In the genomic region with DNA sequence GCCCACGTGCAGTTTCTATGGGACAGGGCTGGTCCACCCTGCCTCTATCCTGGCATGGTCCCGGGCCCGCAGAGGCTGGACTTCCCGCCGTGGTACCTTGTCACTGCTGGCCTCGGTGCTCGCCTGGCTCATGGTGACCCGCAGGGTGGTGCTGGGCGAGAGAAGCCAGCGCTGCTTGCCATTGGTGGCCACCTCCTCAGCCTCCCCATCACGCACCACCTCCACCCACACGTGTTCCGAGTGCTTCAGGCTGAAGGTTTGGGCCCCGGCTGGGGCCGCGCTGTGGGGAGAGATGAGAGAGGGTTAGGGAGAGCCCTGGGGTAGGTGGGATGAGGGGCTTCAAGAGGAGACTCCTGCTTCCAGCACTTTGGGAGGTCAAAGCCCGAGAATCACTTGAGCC, we compare ENCODE assay signal across 38 cellular contexts. TPM values are rescaled to one million over a fixed set of nuclear protein-coding genes. Genes with fewer than 3 reads are reported as not detected.
"Had no signal": no experiment of that assay in that cellular context is flagged by ENCODE, and none has a peak within 500 bp of the region (broad histone marks: within the 10 kb centered on the region; RNA-seq: fewer than 3 reads in every experiment).

No MANE protein-coding gene starts in this region.

- H3K36me3 Mint-ChIP-seq: activated CD8-positive, alpha-beta memory T cell treated with anti-CD3 and anti-CD28 coated beads, Interleukin-2, amount 10 ng/mL, durations not matched to agents 7 days and 5 days; activated naive CD4-positive, alpha-beta T cell treated with anti-CD3 and anti-CD28 coated beads, Interleukin-2, amount 50 U/mL, for 72 hours; activated naive CD8-positive, alpha-beta T cell treated with anti-CD3 and anti-CD28 coated beads for 36 hours had no signal

- ATAC-seq: activated CD8-positive, alpha-beta memory T cell treated with anti-CD3 and anti-CD28 coated beads, Interleukin-2, amount 10 ng/mL, durations not matched to agents 7 days and 5 days; activated CD8-positive, alpha-beta T cell treated with anti-CD3 and anti-CD28 coated beads, Interleukin-2, amount 10 ng/mL, durations not matched to agents 7 days and 5 days; activated naive CD4-positive, alpha-beta T cell treated with anti-CD3 and anti-CD28 coated beads, Interleukin-2, amount 50 U/mL, for 72 hours; activated T-cell treated with anti-CD3 and anti-CD28 coated beads, Interleukin-2, amount 50 U/mL, for 4 hours; activated T-cell treated with anti-CD3 and anti-CD28 coated beads, Interleukin-2, amount 50 U/mL, for 72 hours; activated T-helper 17 cell treated with anti-CD3 and anti-CD28 coated beads, Interleukin-2, amount 50 U/mL, for 72 hours; body of pancreas had no signal

- H3K4me3 Mint-ChIP-seq: activated B cell treated with CpG ODN at 0.5 μM for 24 hours; activated CD4-positive, alpha-beta memory T cell treated with anti-CD3 and anti-CD28 coated beads, Interleukin-2, amount 10 ng/mL, durations not matched to agents 7 days and 5 days; activated CD4-positive, alpha-beta T cell treated with anti-CD3 and anti-CD28 coated beads, Interleukin-2, amount 10 ng/mL, durations not matched to agents 24 days and 14 days; activated CD8-positive, alpha-beta memory T cell treated with anti-CD3 and anti-CD28 coated beads, Interleukin-2, amount 10 ng/mL, durations not matched to agents 7 days and 5 days; activated CD8-positive, alpha-beta T cell treated with anti-CD3 and anti-CD28 coated beads, Interleukin-2, amount 10 ng/mL, durations not matched to agents 7 days and 5 days; activated naive CD4-positive, alpha-beta T cell treated with anti-CD3 and anti-CD28 coated beads for 36 hours; activated naive CD8-positive, alpha-beta T cell treated with anti-CD3 and anti-CD28 coated beads for 36 hours; activated T-cell treated with anti-CD3 and anti-CD28 coated beads, Interleukin-2, amount 50 U/mL, for 4 hours; activated T-cell treated with anti-CD3 and anti-CD28 coated beads, Interleukin-2, amount 50 U/mL, for 72 hours; activated T-helper 1 cell treated with anti-CD3 and anti-CD28 coated beads, Interleukin-12 subunit alpha, Interleukin-12 subunit beta, Interleukin-2, Interleukin-4 antibody, amounts not matched to agents 30 ng/mL and 10 ng/mL and 1 ng/mL, durations not matched to agents 14 hours and 24 hours and 36 hours; activated T-helper 17 cell treated with anti-CD3 and anti-CD28 coated beads, Interleukin-2, amount 50 U/mL, for 72 hours; T-helper 1 cell treated with Interleukin-12 subunit alpha and Interleukin-12 subunit beta and Interleukin-4 antibody, amounts not matched to agents 30 μg/mL and 1 μg/mL, for 36 hours; T-helper 2 cell treated with Interferon-gamma antibody and Interleukin-4, amounts not matched to agents 5 μg/mL and 100 μg/mL, for 36 hours had no signal

- H3K27ac Mint-ChIP-seq: activated B cell treated with CpG ODN at 0.5 μM for 24 hours; activated CD4-positive, alpha-beta memory T cell treated with anti-CD3 and anti-CD28 coated beads, Interleukin-2, amount 10 ng/mL, durations not matched to agents 7 days and 5 days; activated CD4-positive, alpha-beta T cell treated with anti-CD3 and anti-CD28 coated beads, Interleukin-2, amount 10 ng/mL, durations not matched to agents 24 days and 14 days; activated CD8-positive, alpha-beta memory T cell treated with anti-CD3 and anti-CD28 coated beads, Interleukin-2, amount 10 ng/mL, durations not matched to agents 7 days and 5 days; activated CD8-positive, alpha-beta T cell treated with anti-CD3 and anti-CD28 coated beads, Interleukin-2, amount 10 ng/mL, durations not matched to agents 7 days and 5 days; activated naive CD4-positive, alpha-beta T cell treated with anti-CD3 and anti-CD28 coated beads for 36 hours; activated naive CD4-positive, alpha-beta T cell treated with anti-CD3 and anti-CD28 coated beads, Interleukin-2, amount 50 U/mL, for 72 hours; activated naive CD8-positive, alpha-beta T cell treated with anti-CD3 and anti-CD28 coated beads for 36 hours; activated T-cell treated with anti-CD3 and anti-CD28 coated beads, Interleukin-2, amount 50 U/mL, for 72 hours; activated T-helper 1 cell treated with anti-CD3 and anti-CD28 coated beads, Interleukin-12 subunit alpha, Interleukin-12 subunit beta, Interleukin-2, Interleukin-4 antibody, amounts not matched to agents 30 ng/mL and 10 ng/mL and 1 ng/mL, durations not matched to agents 14 hours and 24 hours and 36 hours; activated T-helper 17 cell treated with anti-CD3 and anti-CD28 coated beads, Interleukin-2, amount 50 U/mL, for 72 hours; T-helper 1 cell treated with Interleukin-12 subunit alpha and Interleukin-12 subunit beta and Interleukin-4 antibody, amounts not matched to agents 30 μg/mL and 1 μg/mL, for 36 hours; T-helper 2 cell treated with Interferon-gamma antibody and Interleukin-4, amounts not matched to agents 5 μg/mL and 100 μg/mL, for 36 hours had no signal

- H3K4me1 ChIP-seq: adrenal gland, body of pancreas, breast epithelium had no signal

- H3K9me3 ChIP-seq: adrenal gland, body of pancreas, breast epithelium had no signal

- H3K36me3 ChIP-seq: adrenal gland, brain microvascular endothelial cell, breast epithelium had no signal

- H3K9me3 Mint-ChIP-seq: activated B cell treated with CpG ODN at 0.5 μM for 24 hours; activated CD4-positive, alpha-beta memory T cell treated with anti-CD3 and anti-CD28 coated beads, Interleukin-2, amount 10 ng/mL, durations not matched to agents 7 days and 5 days; activated CD4-positive, alpha-beta T cell treated with anti-CD3 and anti-CD28 coated beads, Interleukin-2, amount 10 ng/mL, durations not matched to agents 24 days and 14 days; activated naive CD4-positive, alpha-beta T cell treated with anti-CD3 and anti-CD28 coated beads for 36 hours; activated naive CD4-positive, alpha-beta T cell treated with anti-CD3 and anti-CD28 coated beads, Interleukin-2, amount 50 U/mL, for 72 hours; activated naive CD8-positive, alpha-beta T cell treated with anti-CD3 and anti-CD28 coated beads for 36 hours; activated T-cell treated with anti-CD3 and anti-CD28 coated beads, Interleukin-2, amount 50 U/mL, for 4 hours; activated T-cell treated with anti-CD3 and anti-CD28 coated beads, Interleukin-2, amount 50 U/mL, for 72 hours; activated T-helper 1 cell treated with anti-CD3 and anti-CD28 coated beads, Interleukin-12 subunit alpha, Interleukin-12 subunit beta, Interleukin-2, Interleukin-4 antibody, amounts not matched to agents 30 ng/mL and 10 ng/mL and 1 ng/mL, durations not matched to agents 14 hours and 24 hours and 36 hours; activated T-helper 17 cell treated with anti-CD3 and anti-CD28 coated beads, Interleukin-2, amount 50 U/mL, for 72 hours; T-helper 1 cell treated with Interleukin-12 subunit alpha and Interleukin-12 subunit beta and Interleukin-4 antibody, amounts not matched to agents 30 μg/mL and 1 μg/mL, for 36 hours; T-helper 2 cell treated with Interferon-gamma antibody and Interleukin-4, amounts not matched to agents 5 μg/mL and 100 μg/mL, for 36 hours had no signal

- FAIRE-seq: astrocyte, TTC549 had no signal

- H3K27me3 ChIP-seq: body of pancreas, brain microvascular endothelial cell, breast epithelium had no signal

- H3K4me3 ChIP-seq: adrenal gland, body of pancreas, breast epithelium had no signal

- H3K4me1 Mint-ChIP-seq: activated B cell treated with CpG ODN at 0.5 μM for 24 hours; activated CD4-positive, alpha-beta memory T cell treated with anti-CD3 and anti-CD28 coated beads, Interleukin-2, amount 10 ng/mL, durations not matched to agents 7 days and 5 days; activated CD4-positive, alpha-beta T cell treated with anti-CD3 and anti-CD28 coated beads, Interleukin-2, amount 10 ng/mL, durations not matched to agents 24 days and 14 days; activated CD8-positive, alpha-beta memory T cell treated with anti-CD3 and anti-CD28 coated beads, Interleukin-2, amount 10 ng/mL, durations not matched to agents 7 days and 5 days; activated naive CD8-positive, alpha-beta T cell treated with anti-CD3 and anti-CD28 coated beads for 36 hours; activated T-helper 17 cell treated with anti-CD3 and anti-CD28 coated beads, Interleukin-2, amount 50 U/mL, for 72 hours had no signal

- DNase-seq: activated B cell treated with CpG ODN at 0.5 μM for 24 hours; activated CD4-positive, alpha-beta memory T cell treated with anti-CD3 and anti-CD28 coated beads, Interleukin-2, amount 10 ng/mL, durations not matched to agents 7 days and 5 days; activated CD4-positive, alpha-beta T cell treated with anti-CD3 and anti-CD28 coated beads for 4 hours; activated CD4-positive, alpha-beta T cell treated with anti-CD3 and anti-CD28 coated beads, Interleukin-2, amount 10 ng/mL, durations not matched to agents 24 days and 14 days; activated CD4-positive, alpha-beta T cell treated with anti-CD3 and anti-CD28 coated beads, Interleukin-2, amount 50 U/mL, for 1 hour; activated CD4-positive, alpha-beta T cell treated with anti-CD3 and anti-CD28 coated beads, Interleukin-2, amount 50 U/mL, for 4 hours; activated CD4-positive, CD25-positive, alpha-beta regulatory T cell treated with anti-CD3 and anti-CD28 coated beads, Interleukin-2, amount 50 U/mL, for 72 hours; activated CD8-positive, alpha-beta memory T cell treated with anti-CD3 and anti-CD28 coated beads for 24 hours; activated CD8-positive, alpha-beta memory T cell treated with anti-CD3 and anti-CD28 coated beads, Interleukin-2, amount 10 ng/mL, durations not matched to agents 7 days and 5 days; activated CD8-positive, alpha-beta memory T cell treated with anti-CD3 and anti-CD28 coated beads, Interleukin-2, amount 50 U/mL, for 48 hours; activated CD8-positive, alpha-beta T cell treated with anti-CD3 and anti-CD28 coated beads, Interleukin-2, amount 10 ng/mL, durations not matched to agents 7 days and 5 days; activated effector memory CD4-positive, alpha-beta T cell treated with anti-CD3 and anti-CD28 coated beads, Interleukin-2, amount 50 U/mL, for 16 hours; activated gamma-delta T cell treated with Interleukin-2 at 50 U/mL for 16 hours; activated naive CD4-positive, alpha-beta T cell; activated naive CD4-positive, alpha-beta T cell treated with anti-CD3 and anti-CD28 coated beads for 36 hours; activated naive CD4-positive, alpha-beta T cell treated with anti-CD3 and anti-CD28 coated beads, Interleukin-2, amount 50 U/mL, for 16 hours; activated naive CD8-positive, alpha-beta T cell treated with anti-CD3 and anti-CD28 coated beads for 36 hours; activated T-cell treated with anti-CD3 and anti-CD28 coated beads, Interleukin-2, amount 50 U/mL, for 4 hours; activated T-cell treated with anti-CD3 and anti-CD28 coated beads, Interleukin-2, amount 50 U/mL, for 72 hours; adrenal gland; amniotic stem cell; aorta; body of pancreas; brain microvascular endothelial cell; central memory CD4-positive, alpha-beta T cell; SW 1271; T-helper 1 cell; T-helper 2 cell; T-helper 9 cell had no signal

- H3K27ac ChIP-seq: adrenal gland, body of pancreas, brain microvascular endothelial cell, breast epithelium, VCaP had no signal

RNA-seq across cellular contexts. Expression of a gene that starts 14.5 kb away (rescaled TPM):
- total RNA-seq: activated CD4-positive, alpha-beta memory T cell treated with anti-CD3 and anti-CD28 coated beads, Interleukin-2, amount 10 ng/mL, durations not matched to agents 7 days and 5 days; activated CD8-positive, alpha-beta T cell treated with anti-CD3 and anti-CD28 coated beads, Interleukin-2, amount 10 ng/mL, durations not matched to agents 7 days and 5 days; activated naive CD4-positive, alpha-beta T cell treated with anti-CD3 and anti-CD28 coated beads for 36 hours; activated T-helper 1 cell treated with anti-CD3 and anti-CD28 coated beads, Interleukin-12 subunit alpha, Interleukin-12 subunit beta, Interleukin-2, Interleukin-4 antibody, amounts not matched to agents 30 ng/mL and 10 ng/mL and 1 ng/mL, durations not matched to agents 14 hours and 24 hours and 36 hours had no signal
